Comparison of ENCODE assay signal across 13 cellular contexts in genomic region chr7:2979276-2979675, GRCh38.
DNase-seq lines count a peak whose midpoint lies in the region; ATAC-seq and TF ChIP-seq lines count a peak whose summit lies in the region.
"Had no signal": no experiment of that assay in that cellular context is flagged by ENCODE, and none has a peak within 500 bp of the region (broad histone marks: within the 10 kb centered on the region; RNA-seq: fewer than 3 reads in every experiment).

No MANE protein-coding gene starts in this region.

- no peaks in the 10 kb centered on the region for H3K27me3 Mint-ChIP-seq in activated naive CD4-positive, alpha-beta T cell treated with anti-CD3 and anti-CD28 coated beads, Interleukin-2, amount 50 U/mL, for 24 hours
- H3K27me3 Mint-ChIP-seq in mesothelial cell of epicardium (ENCODE audit: low read depth): no peaks in the 10 kb centered on the region

- H3K27ac ChIP-seq in duodenal mucosa (ENCODE audit: low read depth, low read length): no peak overlapping the region

- H3K36me3 ChIP-seq in duodenal mucosa (ENCODE audit: control insufficient read depth in 1 of 2, insufficient read depth in 2 of 2, low read length in 2 of 2): no peaks in the 10 kb centered on the region
- H3K36me3 ChIP-seq: upper lobe of left lung had no signal

- H3K4me1 ChIP-seq in duodenal mucosa (ENCODE audit: control insufficient read depth in 1 of 2, insufficient read depth in 2 of 2, low read length in 2 of 2): peaks cover 15 to 16% of the 10 kb centered on the region in 2 donors

- H3K27me3 ChIP-seq in duodenal mucosa (ENCODE audit: control insufficient read depth in 1 of 2, insufficient read depth in 2 of 2, low read length in 2 of 2): peaks cover 0 to 5% of the 10 kb centered on the region in 2 donors
- H3K27me3 ChIP-seq: upper lobe of left lung had no signal

- no peak for DNase-seq in activated naive CD4-positive, alpha-beta T cell treated with Interleukin-2 at 50 U/mL for 16 hours
- DNase-seq in mesothelial cell of epicardium (ENCODE audit: low spot score in 2 of 2, unreplicated experiment in 2 of 2) (no peak), NCI-H187 (lab: John Stamatoyannopoulos, UW) (no peak), kidney tubule cell (ENCODE audit: low spot score) (no peak)
- DNase-seq in stimulated activated CD4-positive, alpha-beta T cell treated with anti-CD3 and anti-CD28 coated beads, Interleukin-15, amount 100 ng/mL, for 24 hours: no peak
- DNase-seq: AML-193, amniotic stem cell, NCI-H1694 treated with DMSO at 0.1 percent for 48 hours, T1000 had no signal

- H3K9me3 ChIP-seq in duodenal mucosa (ENCODE audit: control insufficient read depth in 1 of 2, low read length in 2 of 2): no peaks in the 10 kb centered on the region
- H3K9me3 ChIP-seq: upper lobe of left lung had no signal

- peak; percentile 31 for ATAC-seq in HG03521 (IDR thresholded peaks at IDR 0.05; ENCODE audit: unreplicated experiment)

- peak overlapping the region; percentile 61 to 63 for H3K4me3 ChIP-seq in duodenal mucosa (ENCODE audit: low read depth in 1 of 2, low read length in 2 of 2)

- H3K36me3 Mint-ChIP-seq in activated naive CD4-positive, alpha-beta T cell treated with anti-CD3 and anti-CD28 coated beads, Interleukin-2, amount 50 U/mL, for 24 hours: peaks cover 8% of the 10 kb centered on the region
- H3K36me3 Mint-ChIP-seq in mesothelial cell of epicardium: no peaks in the 10 kb centered on the region

- peak overlapping the region in 1 of 2 donors; percentile 38 for H3K9ac ChIP-seq in duodenal mucosa (ENCODE audit: low read depth in 1 of 2, low read length in 2 of 2)

- peak overlapping the region; percentile 99 for H3K27ac Mint-ChIP-seq in activated naive CD4-positive, alpha-beta T cell treated with anti-CD3 and anti-CD28 coated beads, Interleukin-2, amount 50 U/mL, for 24 hours
- no peak overlapping the region for H3K27ac Mint-ChIP-seq in mesothelial cell of epicardium

- TF ChIP-seq CTCF in mesothelial cell of epicardium (IDR thresholded peaks at IDR 0.05; ENCODE audit: unreplicated experiment): no peak

- no peaks in the 10 kb centered on the region for H3K9me3 Mint-ChIP-seq in activated naive CD4-positive, alpha-beta T cell treated with anti-CD3 and anti-CD28 coated beads, Interleukin-2, amount 50 U/mL, for 24 hours
- H3K9me3 Mint-ChIP-seq in mesothelial cell of epicardium: no peaks in the 10 kb centered on the region

- H3K4me1 Mint-ChIP-seq in activated naive CD4-positive, alpha-beta T cell treated with anti-CD3 and anti-CD28 coated beads, Interleukin-2, amount 50 U/mL, for 24 hours: peaks cover 78% of the 10 kb centered on the region
- H3K4me1 Mint-ChIP-seq in mesothelial cell of epicardium: peaks cover 2% of the 10 kb centered on the region

- H3K4me3 Mint-ChIP-seq in activated naive CD4-positive, alpha-beta T cell treated with anti-CD3 and anti-CD28 coated beads, Interleukin-2, amount 50 U/mL, for 24 hours: peak overlapping the region; percentile 85
- H3K4me3 Mint-ChIP-seq in mesothelial cell of epicardium: no peak overlapping the region
